In the genomic region with DNA sequence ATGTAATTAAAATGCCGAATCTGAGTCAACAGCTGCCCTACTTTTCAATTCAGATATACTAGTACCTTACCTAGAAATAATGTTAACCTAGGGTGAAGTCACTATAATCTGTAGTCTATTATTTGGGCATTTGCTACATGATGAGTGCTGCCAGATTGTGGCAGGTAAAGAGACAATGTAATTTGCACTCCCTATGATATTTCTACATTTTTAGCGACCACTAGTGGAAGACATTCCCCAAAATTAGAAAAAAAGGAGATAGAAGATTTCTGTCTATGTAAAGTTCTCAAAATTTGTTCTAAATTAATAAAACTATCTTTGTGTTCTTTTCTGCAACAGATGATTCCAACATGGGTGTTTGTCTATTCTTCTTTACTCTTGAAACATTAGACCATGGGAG, we compare ENCODE assay signal across 18 cellular contexts. TPM values are rescaled to one million over a fixed set of nuclear protein-coding genes. Genes with fewer than 3 reads are reported as not detected.
DNase-seq lines count a peak whose midpoint lies in the region; ATAC-seq, FAIRE-seq and TF ChIP-seq lines count a peak whose summit lies in the region.
"Had no signal": no experiment of that assay in that cellular context is flagged by ENCODE, and none has a peak within 500 bp of the region (broad histone marks: within the 10 kb centered on the region; RNA-seq: fewer than 3 reads in every experiment).

No MANE protein-coding gene starts in this region.

- H3K27ac ChIP-seq in breast epithelium (no peak overlapping the region), PC-3 (ENCODE audit: low read length) (no peak overlapping the region), pancreas (no peak overlapping the region), WERI-Rb-1 (no peak overlapping the region)

- WGBS in pancreas, 2 donors = 49 to 64% methylated on average over 2 of the region's 2 CpGs

- H3K79me2 ChIP-seq in Loucy (ENCODE audit: insufficient read depth, low read length) (no peaks in the 10 kb centered on the region), PC-3 (ENCODE audit: low read length) (no peaks in the 10 kb centered on the region)

- H3K36me3 ChIP-seq in breast epithelium = no peaks in the 10 kb centered on the region
- no peaks in the 10 kb centered on the region for H3K36me3 ChIP-seq in Loucy (ENCODE audit: insufficient read depth, low read length)
- H3K36me3 ChIP-seq in PC-3 (ENCODE audit: low read depth, low read length) = no peaks in the 10 kb centered on the region
- no peaks in the 10 kb centered on the region for H3K36me3 ChIP-seq in pancreas
- H3K36me3 ChIP-seq in WERI-Rb-1 = no peaks in the 10 kb centered on the region
- H3K36me3 ChIP-seq: HAP-1 had no signal

- no peak for ATAC-seq in PC-3
- no peak for ATAC-seq in pancreas

- no peak overlapping the region for H3K9ac ChIP-seq in Loucy (ENCODE audit: low read depth, low read length, poor library complexity, severe bottlenecking)
- no peak overlapping the region for H3K9ac ChIP-seq in PC-3 (ENCODE audit: low read length)
- H3K9ac ChIP-seq: SK-N-SH had no signal

- H3K27me3 ChIP-seq in breast epithelium (no peaks in the 10 kb centered on the region), Loucy (ENCODE audit: insufficient read depth, low read length, poor library complexity, severe bottlenecking) (no peaks in the 10 kb centered on the region), PC-3 (ENCODE audit: low read length) (peaks cover 9% of the 10 kb centered on the region; the same call in 1 of the 2 replicates), pancreas (no peaks in the 10 kb centered on the region), WERI-Rb-1 (ENCODE audit: insufficient read depth, low read depth, severe bottlenecking) (peaks cover 10% of the 10 kb centered on the region)

- no peak for FAIRE-seq in pancreas (lab: Jason Lieb, UNC)
- FAIRE-seq: A204.1 had no signal

- peaks cover 22% of the 10 kb centered on the region for H3K27me3 Mint-ChIP-seq in MCF 10A (ENCODE audit: insufficient read depth, unreplicated experiment)

- no peak overlapping the region for H3K27ac Mint-ChIP-seq in MCF 10A (ENCODE audit: low read depth, unreplicated experiment)
- H3K27ac Mint-ChIP-seq: T-helper 1 cell treated with Interleukin-12 subunit alpha and Interleukin-12 subunit beta and Interleukin-4 antibody, amounts not matched to agents 30 μg/mL and 1 μg/mL, for 36 hours had no signal

- no peak overlapping the region for H2AFZ ChIP-seq in Loucy (ENCODE audit: low read length)
- no peak overlapping the region for H2AFZ ChIP-seq in PC-3 (ENCODE audit: low read length)

- H4K20me1 ChIP-seq in Loucy (ENCODE audit: insufficient read depth, low read length, poor library complexity, severe bottlenecking) (no peaks in the 10 kb centered on the region), PC-3 (ENCODE audit: low read length) (no peaks in the 10 kb centered on the region)

- CTCF ChIA-PET in MCF 10A (lab: Yijun Ruan, JAX) (no interaction called here), PC-3 (lab: Charles Lee) (no interaction called here)

- H3K4me2 ChIP-seq in Loucy (ENCODE audit: low read depth, low read length, poor library complexity, severe bottlenecking) (no peak overlapping the region), PC-3 (ENCODE audit: low read length) (no peak overlapping the region)
- H3K4me2 ChIP-seq: SK-N-SH had no signal

- H3K4me1 ChIP-seq in breast epithelium (no peaks in the 10 kb centered on the region), Loucy (ENCODE audit: insufficient read depth, low read length, poor library complexity, severe bottlenecking) (peaks cover 2% of the 10 kb centered on the region), PC-3 (ENCODE audit: insufficient read depth, low read length) (no peaks in the 10 kb centered on the region), pancreas (no peaks in the 10 kb centered on the region)
- H3K4me1 ChIP-seq: HAP-1 had no signal

- no peaks in the 10 kb centered on the region for H3K9me3 ChIP-seq in breast epithelium
- H3K9me3 ChIP-seq in Loucy (ENCODE audit: insufficient read depth, low read depth, low read length) = no peaks in the 10 kb centered on the region
- H3K9me3 ChIP-seq in PC-3 (ENCODE audit: low read length) = no peaks in the 10 kb centered on the region
- no peaks in the 10 kb centered on the region for H3K9me3 ChIP-seq in pancreas
- no peaks in the 10 kb centered on the region for H3K9me3 ChIP-seq in WERI-Rb-1 (ENCODE audit: severe bottlenecking)
- H3K9me3 ChIP-seq: HAP-1, SK-N-SH had no signal

- TF ChIP-seq CTCF in MCF 10A (IDR thresholded peaks at IDR 0.05; ENCODE audit: unreplicated experiment) = no peak
- no peak for TF ChIP-seq CTCF in breast epithelium (IDR thresholded peaks at IDR 0.05)
- TF ChIP-seq CTCF in Loucy (conservative IDR thresholded peaks at IDR 0.05; ENCODE audit: low read length) = peak; percentile 67
- peak; percentile 64 for TF ChIP-seq CTCF in PC-3 (conservative IDR thresholded peaks at IDR 0.05; ENCODE audit: low read depth, low read length)
- no peak for TF ChIP-seq CTCF in pancreas (IDR thresholded peaks at IDR 0.05)
- no peak for TF ChIP-seq CTCF in WERI-Rb-1 (IDR thresholded peaks at IDR 0.05; ENCODE audit: low read depth, low read length)

- POLR2A ChIA-PET in MCF 10A (lab: Yijun Ruan, JAX) = no interaction called here
- POLR2A ChIA-PET in PC-3 (lab: Charles Lee; ENCODE audit: unreplicated experiment) = no interaction called here

- TF ChIP-seq POLR2A in breast epithelium (IDR thresholded peaks at IDR 0.05) = no peak

- H3K9me2 ChIP-seq in Loucy (replicated peaks; ENCODE audit: low read depth, low read length) = no peaks in the 10 kb centered on the region
- no peaks in the 10 kb centered on the region for H3K9me2 ChIP-seq in PC-3 (replicated peaks; ENCODE audit: low read length)
- H3K9me2 ChIP-seq: SK-N-SH had no signal

- no TSS peak for BruUV-seq in MCF 10A (replicated peaks; lab: Mats Ljungman, UMichigan)
- no TSS peak for BruUV-seq in PC-3 (replicated peaks; lab: Mats Ljungman, UMichigan)

- no peaks in the 10 kb centered on the region for H3K4me1 Mint-ChIP-seq in MCF 10A (ENCODE audit: insufficient read depth, unreplicated experiment)

- H3K4me3 ChIP-seq in breast epithelium (no peak overlapping the region), Loucy (ENCODE audit: low read length, poor library complexity, severe bottlenecking) (no peak overlapping the region), PC-3 (ENCODE audit: low read length) (no peak overlapping the region), pancreas (no peak overlapping the region), WERI-Rb-1 (ENCODE audit: low read depth, low read length) (no peak overlapping the region)
- H3K4me3 ChIP-seq: HAP-1 had no signal

- intact Hi-C loops in MCF 10A (cut with micrococcal nuclease) = no loop called here
- intact Hi-C loops in breast epithelium (cut with DNase I; ENCODE audit: low total_unique reads) = no loop called here
- intact Hi-C loops in PC-3 (cut with micrococcal nuclease) = loop anchor here (1.0 kb wide), 1 partner anchor 106 kb away; no protein-coding TSS in a partner anchor
- intact Hi-C loops in pancreas (cut with DNase I) = no loop called here

- no peak overlapping the region for H3K4me3 Mint-ChIP-seq in MCF 10A (ENCODE audit: unreplicated experiment)
- H3K4me3 Mint-ChIP-seq: T-helper 1 cell treated with Interleukin-12 subunit alpha and Interleukin-12 subunit beta and Interleukin-4 antibody, amounts not matched to agents 30 μg/mL and 1 μg/mL, for 36 hours had no signal

- no peaks in the 10 kb centered on the region for H3K9me3 Mint-ChIP-seq in MCF 10A (ENCODE audit: unreplicated experiment)
- H3K9me3 Mint-ChIP-seq: T-helper 1 cell treated with Interleukin-12 subunit alpha and Interleukin-12 subunit beta and Interleukin-4 antibody, amounts not matched to agents 30 μg/mL and 1 μg/mL, for 36 hours had no signal

- peak; percentile 4 for DNase-seq in MCF 10A (ENCODE audit: unreplicated experiment)
- DNase-seq in breast epithelium (ENCODE audit: low spot score in 2 of 2) = no peak
- peak; percentile 31 for DNase-seq in PC-3
- no peak for DNase-seq in pancreas
- no peak for DNase-seq in occipital lobe (lab: John Stamatoyannopoulos, UW)
- no peak for DNase-seq in WERI-Rb-1
- DNase-seq in NCI-H748 (lab: John Stamatoyannopoulos, UW; ENCODE audit: unreplicated experiment) = no peak
- DNase-seq: DMS79 treated with DMSO at 0.1 percent for 48 hours, GF-D8, NCI-H1105 treated with DMSO at 0.1 percent for 48 hours, NCI-H2029, NCI-H510A, SK-N-SH had no signal

- H3F3A ChIP-seq in Loucy (ENCODE audit: low read depth) = no peaks in the 10 kb centered on the region
- no peaks in the 10 kb centered on the region for H3F3A ChIP-seq in PC-3 (ENCODE audit: low read length, unreplicated experiment)

- H3K36me3 Mint-ChIP-seq in MCF 10A (ENCODE audit: insufficient read depth, unreplicated experiment) = no peaks in the 10 kb centered on the region

RNA-seq across cellular contexts. Expression of a gene that starts 14.1 kb away (rescaled TPM):
- not detected in 2 replicates for total RNA-seq in MCF 10A (2022)
- total RNA-seq in breast epithelium = 1 to 10 TPM in 2 of 3 donors, not detected in 1; 1.5 to 1.6 TPM
- not detected in 2 replicates for total RNA-seq in PC-3 (2014; rRNA removed)
- total RNA-seq in pancreas = 1 to 10 TPM in 1 of 6 donors, under 1 TPM in 3, not detected in 2; 0.15 to 1.2 (median 0.65) TPM
- polyA plus RNA-seq in pancreas = under 1 TPM; 0.08 to 0.14 TPM
- not detected for total RNA-seq in occipital lobe
- total RNA-seq: HT1080 had no signal
- polyA plus RNA-seq: SK-N-SH had no signal

RNA-seq across cellular contexts. Expression of a gene that starts 22.9 kb away (rescaled TPM):
- total RNA-seq in MCF 10A (2022) = not detected in 2 replicates
- 1 to 10 TPM in 1 of 3 donors, not detected in 2; 3.9 TPM for total RNA-seq in breast epithelium
- total RNA-seq in PC-3 (2014; rRNA removed) = not detected in 2 replicates
- total RNA-seq in pancreas = not detected
- under 1 TPM in 1 of 2 donors, not detected in 1; 0.15 TPM for polyA plus RNA-seq in pancreas
- not detected for total RNA-seq in occipital lobe
- total RNA-seq: HT1080 had no signal
- polyA plus RNA-seq: SK-N-SH had no signal

RNA-seq across cellular contexts. Expression of a gene that starts 40.4 kb away (rescaled TPM):
- total RNA-seq in MCF 10A (2022) = not detected in 2 replicates
- not detected for total RNA-seq in breast epithelium
- total RNA-seq in PC-3 (2014; rRNA removed) = not detected in 2 replicates
- total RNA-seq in pancreas = not detected
- polyA plus RNA-seq in pancreas = not detected
- not detected for total RNA-seq in occipital lobe
- total RNA-seq: HT1080 had no signal
- polyA plus RNA-seq: SK-N-SH had no signal

RNA-seq across cellular contexts. Expression of a gene that starts 45.5 kb away (rescaled TPM):
- total RNA-seq in MCF 10A (2022) (not detected in 2 replicates), breast epithelium (not detected), PC-3 (2014; rRNA removed) (not detected in 2 replicates), pancreas (not detected), occipital lobe (not detected)
- not detected for polyA plus RNA-seq in pancreas
- total RNA-seq: HT1080 had no signal
- polyA plus RNA-seq: SK-N-SH had no signal

Comparison
In these comparisons a context has a peak if more than half of its experiments do, and no peak if none do; other contexts are left out.
1. DNase-seq: peak in MCF 10A (single experiment) and PC-3 (single experiment); none in breast epithelium (0 of 2), pancreas (0 of 6), occipital lobe (single experiment), WERI-Rb-1 (single experiment) and NCI-H748 (single experiment).
2. CTCF ChIP-seq: peak in Loucy (single experiment) and PC-3 (single experiment); none in MCF 10A (single experiment), breast epithelium (0 of 3), pancreas (0 of 4) and WERI-Rb-1 (single experiment).